ENCODE assay signal across 10 cellular contexts in genomic region chr6:11714116-11714797, GRCh38.
DNase-seq lines count a peak whose midpoint lies in the region; ATAC-seq and TF ChIP-seq lines count a peak whose summit lies in the region.
"Had no signal": no experiment of that assay in that cellular context is flagged by ENCODE, and none has a peak within 500 bp of the region (broad histone marks: within the 10 kb centered on the region; RNA-seq: fewer than 3 reads in every experiment).

No MANE protein-coding gene starts in this region.

- DNase-seq in CD14-positive monocyte (ENCODE audit: low spot score) (no peak), superior temporal gyrus (ENCODE audit: extremely low spot score) (no peak), Kasumi-1 (lab: John Stamatoyannopoulos, UW) (no peak), DMS 273 (lab: John Stamatoyannopoulos, UW; ENCODE audit: unreplicated experiment) (no peak), NCI-H82 treated with DMSO at 0.1 percent for 48 hours (lab: John Stamatoyannopoulos, UW; ENCODE audit: unreplicated experiment) (no peak)
- DNase-seq in activated naive CD4-positive, alpha-beta T cell treated with anti-CD3 and anti-CD28 coated beads, Interleukin-2, amount 50 U/mL, for 16 hours, result peak; percentile 54
- DNase-seq: left colon, NCI-H1930 had no signal

- TF ChIP-seq CTCF in CD14-positive monocyte (IDR thresholded peaks at IDR 0.05), result no peak

- H3K9me3 Mint-ChIP-seq in CD14-positive monocyte, result peaks cover 0 to 9% (median 2%) of the 10 kb centered on the region in 7 donors

- peak overlapping the region in 5 of 7 donors; percentile 10 to 97 (median 67) for H3K27ac Mint-ChIP-seq in CD14-positive monocyte

- intact Hi-C loops in CD14-positive monocyte (cut with micrococcal nuclease), result loop anchor here in 1 of 2 donors (10.0 kb wide), 1 partner anchor 51 kb away; no protein-coding TSS in a partner anchor

- peaks cover 42% of the 10 kb centered on the region for H3K4me1 Mint-ChIP-seq in CD14-positive monocyte

- ATAC-seq in GM19372 (IDR thresholded peaks at IDR 0.05; ENCODE audit: low read depth, unreplicated experiment), result peak; percentile 49
- ATAC-seq in HG03558 (IDR thresholded peaks at IDR 0.05; ENCODE audit: extremely low read depth, unreplicated experiment), result peak; percentile 37
- ATAC-seq: left colon had no signal

- H3K36me3 Mint-ChIP-seq in CD14-positive monocyte, result peaks cover 0 to 2% of the 10 kb centered on the region in 2 donors

- no peak overlapping the region for H3K4me3 Mint-ChIP-seq in CD14-positive monocyte

- peaks cover 0 to 9% (median 0%) of the 10 kb centered on the region in 3 donors for H3K27me3 Mint-ChIP-seq in CD14-positive monocyte (ENCODE audit: low read depth in 3 of 3)
